Comparison of ENCODE assay signal across 18 cellular contexts in genomic region chr19:43329026-43329425, GRCh38. TPM values are rescaled to one million over a fixed set of nuclear protein-coding genes. Genes with fewer than 3 reads are reported as not detected.
"Had no signal": no experiment of that assay in that cellular context is flagged by ENCODE, and none has a peak within 500 bp of the region (broad histone marks: within the 10 kb centered on the region; RNA-seq: fewer than 3 reads in every experiment).

No MANE protein-coding gene starts in this region.

RNA-seq across cellular contexts. Expression of gene CD177, which starts 24.5 kb away (rescaled TPM):
- total RNA-seq: activated B cell treated with CpG ODN at 0.5 μM for 24 hours; activated CD4-positive, alpha-beta memory T cell treated with anti-CD3 and anti-CD28 coated beads for 36 hours; activated CD4-positive, alpha-beta T cell treated with anti-CD3 and anti-CD28 coated beads, Interleukin-2, amount 10 ng/mL, durations not matched to agents 24 days and 14 days; activated CD8-positive, alpha-beta memory T cell treated with anti-CD3 and anti-CD28 coated beads for 36 hours; activated CD8-positive, alpha-beta T cell treated with anti-CD3 and anti-CD28 coated beads for 36 hours; activated naive CD4-positive, alpha-beta T cell treated with anti-CD3 and anti-CD28 coated beads for 36 hours; activated naive CD4-positive, alpha-beta T cell treated with anti-CD3 and anti-CD28 coated beads, Interleukin-2, amount 50 U/mL, for 72 hours; activated naive CD8-positive, alpha-beta T cell treated with anti-CD3 and anti-CD28 coated beads for 36 hours; activated T-cell treated with anti-CD3 and anti-CD28 coated beads, Interleukin-2, amount 50 U/mL, for 4 hours; activated T-cell treated with anti-CD3 and anti-CD28 coated beads, Interleukin-2, amount 50 U/mL, for 72 hours; activated T-helper 1 cell treated with anti-CD3 and anti-CD28 coated beads, Interleukin-12 subunit alpha, Interleukin-12 subunit beta, Interleukin-2, Interleukin-4 antibody, amounts not matched to agents 30 ng/mL and 10 ng/mL and 1 ng/mL, durations not matched to agents 14 hours and 24 hours and 36 hours; activated T-helper 17 cell treated with anti-CD3 and anti-CD28 coated beads, Interleukin-2, amount 50 U/mL, for 72 hours; astrocyte had no signal

RNA-seq across cellular contexts. Expression of gene PSG9, which starts 59.7 kb away (rescaled TPM):
- total RNA-seq: activated B cell treated with CpG ODN at 0.5 μM for 24 hours; activated CD4-positive, alpha-beta memory T cell treated with anti-CD3 and anti-CD28 coated beads for 36 hours; activated CD4-positive, alpha-beta T cell treated with anti-CD3 and anti-CD28 coated beads, Interleukin-2, amount 10 ng/mL, durations not matched to agents 24 days and 14 days; activated CD8-positive, alpha-beta memory T cell treated with anti-CD3 and anti-CD28 coated beads for 36 hours; activated CD8-positive, alpha-beta T cell treated with anti-CD3 and anti-CD28 coated beads for 36 hours; activated naive CD4-positive, alpha-beta T cell treated with anti-CD3 and anti-CD28 coated beads for 36 hours; activated naive CD8-positive, alpha-beta T cell treated with anti-CD3 and anti-CD28 coated beads for 36 hours; activated T-cell treated with anti-CD3 and anti-CD28 coated beads, Interleukin-2, amount 50 U/mL, for 4 hours; activated T-cell treated with anti-CD3 and anti-CD28 coated beads, Interleukin-2, amount 50 U/mL, for 72 hours; activated T-helper 1 cell treated with anti-CD3 and anti-CD28 coated beads, Interleukin-12 subunit alpha, Interleukin-12 subunit beta, Interleukin-2, Interleukin-4 antibody, amounts not matched to agents 30 ng/mL and 10 ng/mL and 1 ng/mL, durations not matched to agents 14 hours and 24 hours and 36 hours; adrenal gland; aorta; body of pancreas; breast epithelium; cardiac septum had no signal
- polyA plus RNA-seq: adrenal gland, aorta had no signal
